Comparison of ENCODE assay signal across 21 cellular contexts in the genomic region with DNA sequence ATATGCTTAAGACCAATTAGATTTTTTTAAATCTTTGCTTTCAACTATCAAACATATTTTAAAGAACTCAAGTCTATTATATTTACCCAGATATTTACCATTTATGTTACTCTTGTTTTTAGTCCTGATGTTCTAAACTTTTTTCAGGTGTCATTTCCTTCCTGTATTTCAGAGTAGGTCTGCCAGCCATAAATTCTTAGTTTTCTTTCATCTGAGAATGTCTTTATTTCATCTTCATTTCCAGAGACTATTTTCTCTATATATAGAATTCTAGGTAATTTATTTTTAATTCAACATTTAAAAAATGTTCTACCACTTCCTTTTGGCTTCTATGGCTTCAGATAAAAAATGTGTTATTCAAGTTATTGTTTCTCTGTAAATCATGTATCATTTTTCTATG.
DNase-seq lines count a peak whose midpoint lies in the region; ATAC-seq and TF ChIP-seq lines count a peak whose summit lies in the region.
"Had no signal": no experiment of that assay in that cellular context is flagged by ENCODE, and none has a peak within 500 bp of the region (broad histone marks: within the 10 kb centered on the region; RNA-seq: fewer than 3 reads in every experiment).

No MANE protein-coding gene starts in this region.

- CTCF ChIA-PET in CD8-positive, alpha-beta T cell (lab: Charles Lee): interaction anchor here (0.7 kb wide), 1 partner anchor 143 kb away, joined by 3 read pairs; no protein-coding TSS in a partner anchor
- CTCF ChIA-PET in activated CD8-positive, alpha-beta T cell treated with anti-CD3 and anti-CD28 coated beads, Interleukin-2, amount 10 ng/mL, durations not matched to agents 7 days and 5 days (lab: Charles Lee): interaction anchor here (1.1 to 1.8 kb wide), 3 partner anchors 21 to 99 kb away, joined by 3 to 4 read pairs (median 4); no protein-coding TSS in a partner anchor

- intact Hi-C loops in activated CD4-positive, alpha-beta T cell treated with anti-CD3 and anti-CD28 coated beads, Interleukin-2, amount 10 ng/mL, durations not matched to agents 24 days and 14 days (cut with micrococcal nuclease): no loop called here
- intact Hi-C loops in CD8-positive, alpha-beta T cell (cut with DNase I, micrococcal nuclease): loop anchor here in 1 of 2 experiments (2.0 kb wide), 1 partner anchor 19 kb away; no protein-coding TSS in a partner anchor

- H3K27me3 Mint-ChIP-seq in activated CD4-positive, alpha-beta T cell treated with anti-CD3 and anti-CD28 coated beads, Interleukin-2, amount 10 ng/mL, durations not matched to agents 24 days and 14 days: no peaks in the 10 kb centered on the region
- H3K27me3 Mint-ChIP-seq in CD8-positive, alpha-beta T cell (ENCODE audit: low read depth): no peaks in the 10 kb centered on the region
- H3K27me3 Mint-ChIP-seq in activated CD8-positive, alpha-beta T cell treated with anti-CD3 and anti-CD28 coated beads, Interleukin-2, amount 10 ng/mL, durations not matched to agents 7 days and 5 days (ENCODE audit: low read depth): no peaks in the 10 kb centered on the region
- no peaks in the 10 kb centered on the region for H3K27me3 Mint-ChIP-seq in naive thymus-derived CD8-positive, alpha-beta T cell

- H3K36me3 Mint-ChIP-seq in activated CD4-positive, alpha-beta T cell treated with anti-CD3 and anti-CD28 coated beads, Interleukin-2, amount 10 ng/mL, durations not matched to agents 24 days and 14 days (ENCODE audit: low read depth): peaks cover 23% of the 10 kb centered on the region
- peaks cover 5% of the 10 kb centered on the region for H3K36me3 Mint-ChIP-seq in CD8-positive, alpha-beta T cell
- peaks cover 21% of the 10 kb centered on the region for H3K36me3 Mint-ChIP-seq in activated CD8-positive, alpha-beta T cell treated with anti-CD3 and anti-CD28 coated beads, Interleukin-2, amount 10 ng/mL, durations not matched to agents 7 days and 5 days (ENCODE audit: low read depth)
- H3K36me3 Mint-ChIP-seq in naive thymus-derived CD8-positive, alpha-beta T cell: peaks cover 0 to 15% (median 4%) of the 10 kb centered on the region in 3 donors

- peaks cover 8% of the 10 kb centered on the region for H3K9me3 ChIP-seq in CD8-positive, alpha-beta T cell (ENCODE audit: low read length)
- H3K9me3 ChIP-seq: HAP-1, neutrophil, prostate gland, sigmoid colon, SJCRH30, upper lobe of left lung had no signal

- H3K27ac ChIP-seq in CD8-positive, alpha-beta T cell (ENCODE audit: low read depth, low read length): peak overlapping the region; percentile 10
- H3K27ac ChIP-seq: neutrophil, prostate gland, sigmoid colon, SJCRH30, upper lobe of left lung had no signal

- peaks cover 13% of the 10 kb centered on the region for H3K9me3 Mint-ChIP-seq in activated CD4-positive, alpha-beta T cell treated with anti-CD3 and anti-CD28 coated beads, Interleukin-2, amount 10 ng/mL, durations not matched to agents 24 days and 14 days
- peaks cover 2% of the 10 kb centered on the region for H3K9me3 Mint-ChIP-seq in CD8-positive, alpha-beta T cell
- H3K9me3 Mint-ChIP-seq in activated CD8-positive, alpha-beta T cell treated with anti-CD3 and anti-CD28 coated beads, Interleukin-2, amount 10 ng/mL, durations not matched to agents 7 days and 5 days (ENCODE audit: insufficient read depth): no peaks in the 10 kb centered on the region
- peaks cover 0 to 31% (median 8%) of the 10 kb centered on the region in 9 donors for H3K9me3 Mint-ChIP-seq in naive thymus-derived CD8-positive, alpha-beta T cell

- peaks cover 42% of the 10 kb centered on the region for H3K4me1 ChIP-seq in CD8-positive, alpha-beta T cell (ENCODE audit: insufficient read depth, low read length)
- H3K4me1 ChIP-seq: HAP-1, prostate gland, SJCRH30, upper lobe of left lung had no signal

- H3K27me3 ChIP-seq in CD8-positive, alpha-beta T cell (ENCODE audit: insufficient read depth, low read length): no peaks in the 10 kb centered on the region
- H3K27me3 ChIP-seq: neutrophil, sigmoid colon, SJCRH30, upper lobe of left lung had no signal

- no peaks in the 10 kb centered on the region for H3K36me3 ChIP-seq in CD8-positive, alpha-beta T cell (ENCODE audit: insufficient read depth, low read length)
- H3K36me3 ChIP-seq: HAP-1, neutrophil, prostate gland, sigmoid colon, SJCRH30, upper lobe of left lung had no signal

- peaks cover 38% of the 10 kb centered on the region for H3K4me1 Mint-ChIP-seq in activated CD4-positive, alpha-beta T cell treated with anti-CD3 and anti-CD28 coated beads, Interleukin-2, amount 10 ng/mL, durations not matched to agents 24 days and 14 days
- peaks cover 61% of the 10 kb centered on the region for H3K4me1 Mint-ChIP-seq in CD8-positive, alpha-beta T cell (ENCODE audit: low read depth)
- peaks cover 52% of the 10 kb centered on the region for H3K4me1 Mint-ChIP-seq in activated CD8-positive, alpha-beta T cell treated with anti-CD3 and anti-CD28 coated beads, Interleukin-2, amount 10 ng/mL, durations not matched to agents 7 days and 5 days (ENCODE audit: low read depth)
- peaks cover 41 to 66% (median 63%) of the 10 kb centered on the region in 4 donors for H3K4me1 Mint-ChIP-seq in naive thymus-derived CD8-positive, alpha-beta T cell

- H3K27ac Mint-ChIP-seq in activated CD4-positive, alpha-beta T cell treated with anti-CD3 and anti-CD28 coated beads, Interleukin-2, amount 10 ng/mL, durations not matched to agents 24 days and 14 days: no peak overlapping the region
- H3K27ac Mint-ChIP-seq in CD8-positive, alpha-beta T cell: peak overlapping the region; percentile 85
- H3K27ac Mint-ChIP-seq in activated CD8-positive, alpha-beta T cell treated with anti-CD3 and anti-CD28 coated beads, Interleukin-2, amount 10 ng/mL, durations not matched to agents 7 days and 5 days: peak overlapping the region; percentile 21
- H3K27ac Mint-ChIP-seq in naive thymus-derived CD8-positive, alpha-beta T cell: peak overlapping the region; percentile 35 to 94 (median 71)

- H3K4me3 Mint-ChIP-seq in activated CD4-positive, alpha-beta T cell treated with anti-CD3 and anti-CD28 coated beads, Interleukin-2, amount 10 ng/mL, durations not matched to agents 24 days and 14 days: peak overlapping the region; percentile 6
- no peak overlapping the region for H3K4me3 Mint-ChIP-seq in CD8-positive, alpha-beta T cell
- H3K4me3 Mint-ChIP-seq in activated CD8-positive, alpha-beta T cell treated with anti-CD3 and anti-CD28 coated beads, Interleukin-2, amount 10 ng/mL, durations not matched to agents 7 days and 5 days: no peak overlapping the region
- H3K4me3 Mint-ChIP-seq in naive thymus-derived CD8-positive, alpha-beta T cell: peak overlapping the region; percentile 9 to 76 (median 52)

- H3K4me3 ChIP-seq in CD8-positive, alpha-beta T cell (ENCODE audit: low read depth, low read length): peak overlapping the region; percentile 35
- H3K4me3 ChIP-seq: A549, HAP-1, prostate gland, sigmoid colon, SJCRH30, upper lobe of left lung had no signal

- peak; percentile 36 for ATAC-seq in CD8-positive, alpha-beta T cell
- no peak for ATAC-seq in activated CD8-positive, alpha-beta T cell treated with anti-CD3 and anti-CD28 coated beads, Interleukin-2, amount 10 ng/mL, durations not matched to agents 7 days and 5 days
- peak; percentile 21 to 67 for ATAC-seq in naive thymus-derived CD8-positive, alpha-beta T cell
- no peak for ATAC-seq in GM18907 (IDR thresholded peaks at IDR 0.05; ENCODE audit: unreplicated experiment)
- ATAC-seq in HG02623 (IDR thresholded peaks at IDR 0.05; ENCODE audit: unreplicated experiment): no peak
- ATAC-seq: A549 had no signal

- no peak for DNase-seq in activated CD4-positive, alpha-beta T cell treated with anti-CD3 and anti-CD28 coated beads, Interleukin-2, amount 10 ng/mL, durations not matched to agents 24 days and 14 days
- no peak for DNase-seq in activated CD4-positive, alpha-beta T cell treated with anti-CD3 and anti-CD28 coated beads for 4 hours
- DNase-seq in CD8-positive, alpha-beta T cell: no peak
- no peak for DNase-seq in activated CD8-positive, alpha-beta T cell treated with anti-CD3 and anti-CD28 coated beads, Interleukin-2, amount 10 ng/mL, durations not matched to agents 7 days and 5 days
- DNase-seq in naive thymus-derived CD8-positive, alpha-beta T cell: peak in 2 of 10 donors; percentile 39 to 46
- no peak for DNase-seq in cortex of kidney (lab: John Stamatoyannopoulos, UW)
- DNase-seq: activated CD4-positive, alpha-beta T cell treated with anti-CD3 and anti-CD28 coated beads, Interleukin-2, amount 50 U/mL, for 1 hour; head of caudate nucleus; Kasumi-1; NCI-H1694 treated with DMSO at 0.1 percent for 48 hours; NCI-H526 treated with DMSO at 0.1 percent for 48 hours; sigmoid colon; SJCRH30; T-helper 1 cell; upper lobe of left lung had no signal

- TF ChIP-seq CTCF in CD8-positive, alpha-beta T cell (IDR thresholded peaks at IDR 0.05): no peak

- POLR2A ChIA-PET in CD8-positive, alpha-beta T cell (lab: Charles Lee): interaction anchor here (0.7 to 2.5 kb wide), 4 partner anchors 9 to 21 kb away, joined by 3 to 6 read pairs (median 4); no protein-coding TSS in a partner anchor
- POLR2A ChIA-PET in activated CD8-positive, alpha-beta T cell treated with anti-CD3 and anti-CD28 coated beads, Interleukin-2, amount 10 ng/mL, durations not matched to agents 7 days and 5 days (lab: Charles Lee): interaction anchor here (0.7 to 1.4 kb wide), 5 partner anchors 9 to 82 kb away, joined by 3 to 5 read pairs (median 3); no protein-coding TSS in a partner anchor
- POLR2A ChIA-PET in naive thymus-derived CD8-positive, alpha-beta T cell (lab: Charles Lee): interaction anchor here (1.0 to 1.9 kb wide), 6 partner anchors 9 to 218 kb away, joined by 3 to 8 read pairs (median 4); no protein-coding TSS in a partner anchor

Comparison
In these comparisons a context has a peak if more than half of its experiments do, and no peak if none do; other contexts are left out.
1. H3K4me3 Mint-ChIP-seq: peak in activated CD4-positive, alpha-beta T cell treated with anti-CD3 and anti-CD28 coated beads, Interleukin-2, amount 10 ng/mL, durations not matched to agents 24 days and 14 days (single experiment) and naive thymus-derived CD8-positive, alpha-beta T cell (10 of 10); none in CD8-positive, alpha-beta T cell (single experiment) and activated CD8-positive, alpha-beta T cell treated with anti-CD3 and anti-CD28 coated beads, Interleukin-2, amount 10 ng/mL, durations not matched to agents 7 days and 5 days (single experiment).
2. ATAC-seq: peak in CD8-positive, alpha-beta T cell (single experiment) and naive thymus-derived CD8-positive, alpha-beta T cell (2 of 2); none in activated CD8-positive, alpha-beta T cell treated with anti-CD3 and anti-CD28 coated beads, Interleukin-2, amount 10 ng/mL, durations not matched to agents 7 days and 5 days (single experiment), GM18907 (single experiment) and HG02623 (single experiment).